ENCODE assay signal across 8 cellular contexts in genomic region chr4:105835177-105835576, GRCh38.
"Had no signal": no experiment of that assay in that cellular context is flagged by ENCODE, and none has a peak within 500 bp of the region (broad histone marks: within the 10 kb centered on the region; RNA-seq: fewer than 3 reads in every experiment).

No MANE protein-coding gene starts in this region.

- H3K9me3 ChIP-seq: HAP-1 had no signal

- H3K4me3 ChIP-seq: HAP-1 had no signal

- ATAC-seq: HCT116, HepG2 had no signal

- H3K27ac ChIP-seq: HL-60 had no signal

- DNase-seq: GOT3, H7, HFFc6, KBM-7 had no signal
